ENCODE assay signal across 17 cellular contexts in genomic region chr18:8849696-8850095, GRCh38.
"Had no signal": no experiment of that assay in that cellular context is flagged by ENCODE, and none has a peak within 500 bp of the region (broad histone marks: within the 10 kb centered on the region; RNA-seq: fewer than 3 reads in every experiment).

No MANE protein-coding gene starts in this region.

- H3K9me3 ChIP-seq: esophagus muscularis mucosa, mucosa of descending colon, right lobe of liver had no signal

- H2AFZ ChIP-seq: hepatocyte had no signal

- DNase-seq: activated effector memory CD4-positive, alpha-beta T cell treated with Interleukin-2 at 50 U/mL for 16 hours; activated T-cell treated with anti-CD3 and anti-CD28 coated beads, Interleukin-2, amount 50 U/mL, for 1 hour; amniotic stem cell; endodermal cell; left cardiac atrium; mucosa of descending colon; naive thymus-derived CD8-positive, alpha-beta T cell; nucleus accumbens; right lobe of liver had no signal

- H3K27me3 Mint-ChIP-seq: stimulated activated memory B cell treated with anti-CD40 and anti-IgM and Interleukin-4, amounts not matched to agents 10 μg/mL and 1 μg/mL and 100 μg/mL, for 72 hours had no signal

- H3K4me3 Mint-ChIP-seq: activated naive CD4-positive, alpha-beta T cell treated with anti-CD3 and anti-CD28 coated beads, Interleukin-2, amount 50 U/mL, for 24 hours; brain; endodermal cell; naive thymus-derived CD8-positive, alpha-beta T cell; stimulated activated memory B cell treated with anti-CD40 and anti-IgM and Interleukin-4, amounts not matched to agents 10 μg/mL and 1 μg/mL and 100 μg/mL, for 72 hours had no signal

- H3K27ac ChIP-seq: esophagus muscularis mucosa, hepatocyte, right lobe of liver, tibial nerve had no signal

- FAIRE-seq: frontal cortex had no signal

- H3K9me3 Mint-ChIP-seq: activated naive CD4-positive, alpha-beta T cell treated with anti-CD3 and anti-CD28 coated beads, Interleukin-2, amount 50 U/mL, for 24 hours; endodermal cell had no signal

- H3K27me3 ChIP-seq: esophagus muscularis mucosa, hepatocyte, right lobe of liver, tibial nerve had no signal

- H3K4me1 ChIP-seq: right lobe of liver, tibial nerve had no signal

- H3K79me2 ChIP-seq: hepatocyte had no signal

- H3K27ac Mint-ChIP-seq: activated naive CD4-positive, alpha-beta T cell treated with anti-CD3 and anti-CD28 coated beads, Interleukin-2, amount 50 U/mL, for 24 hours; brain; endodermal cell; stimulated activated memory B cell treated with anti-CD40 and anti-IgM and Interleukin-4, amounts not matched to agents 10 μg/mL and 1 μg/mL and 100 μg/mL, for 72 hours had no signal

- ATAC-seq: activated CD4-positive, CD25-positive, alpha-beta regulatory T cell treated with anti-CD3 and anti-CD28 coated beads, Interleukin-2, amount 50 U/mL, for 24 hours; left cardiac atrium; mucosa of descending colon; naive thymus-derived CD8-positive, alpha-beta T cell; right lobe of liver; stimulated activated memory B cell treated with anti-CD40 and anti-IgM and Interleukin-4, amounts not matched to agents 10 μg/mL and 1 μg/mL and 100 μg/mL, for 72 hours had no signal

- H3K36me3 ChIP-seq: esophagus muscularis mucosa, right lobe of liver, tibial nerve had no signal

- H3K4me1 Mint-ChIP-seq: activated naive CD4-positive, alpha-beta T cell treated with anti-CD3 and anti-CD28 coated beads, Interleukin-2, amount 50 U/mL, for 24 hours; stimulated activated memory B cell treated with anti-CD40 and anti-IgM and Interleukin-4, amounts not matched to agents 10 μg/mL and 1 μg/mL and 100 μg/mL, for 72 hours had no signal

- H3K4me3 ChIP-seq: esophagus muscularis mucosa, hepatocyte, mucosa of descending colon, right lobe of liver, tibial nerve had no signal

- H3K36me3 Mint-ChIP-seq: activated naive CD4-positive, alpha-beta T cell treated with anti-CD3 and anti-CD28 coated beads, Interleukin-2, amount 50 U/mL, for 24 hours; brain; naive thymus-derived CD8-positive, alpha-beta T cell; stimulated activated memory B cell treated with anti-CD40 and anti-IgM and Interleukin-4, amounts not matched to agents 10 μg/mL and 1 μg/mL and 100 μg/mL, for 72 hours had no signal

- H3K4me2 ChIP-seq: hepatocyte had no signal
